Comparison of ENCODE assay signal across 1 cellular context in the genomic region with DNA sequence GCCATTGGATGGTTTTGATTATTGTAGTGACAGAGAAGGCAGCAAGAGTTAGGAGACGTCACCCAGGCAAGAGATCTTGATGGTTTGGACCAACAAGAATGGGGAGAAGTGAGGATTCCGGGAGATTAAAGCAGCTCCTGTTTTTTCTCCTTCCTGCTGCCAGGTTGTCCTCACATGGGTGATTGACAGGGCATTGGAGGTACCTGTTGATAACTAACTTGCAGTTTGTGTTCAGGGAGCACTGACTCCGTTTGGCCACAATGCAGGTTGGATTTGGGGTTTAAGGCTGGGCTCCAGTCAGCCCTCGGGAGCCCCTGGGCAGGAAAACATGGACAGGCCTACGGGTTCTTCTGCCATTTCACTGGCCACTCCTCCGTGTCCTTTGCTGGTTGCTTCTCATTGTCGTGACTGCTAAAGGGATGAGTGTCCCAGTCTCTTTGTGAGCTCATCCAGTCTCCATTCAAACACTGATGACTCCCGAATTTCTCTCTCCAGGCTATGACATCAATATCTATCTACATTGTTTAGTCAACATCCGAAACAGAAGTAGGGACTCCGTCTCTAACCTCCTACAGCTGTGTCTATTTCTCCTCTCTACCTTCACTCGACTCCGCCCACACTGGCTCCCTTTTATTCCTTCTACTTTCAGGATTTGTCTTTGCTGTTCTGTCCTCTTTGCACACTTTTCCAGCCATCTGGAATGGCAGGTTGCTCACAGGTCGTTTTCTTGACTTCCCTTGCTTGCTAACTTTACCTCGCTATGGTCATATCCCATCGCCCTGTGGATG.
TF ChIP-seq lines count a peak whose summit lies in the region.

No MANE protein-coding gene starts in this region.

TF ChIP-seq in GM23338, 12 proteins besides CTCF, POLR2A, EP300 and RAD21:
- no peak for TF ChIP-seq ZNF462 (CRISPR knock-in tag; IDR thresholded peaks at IDR 0.05)
- TF ChIP-seq ZNF114 (CRISPR knock-in tag; IDR thresholded peaks at IDR 0.05) = no peak
- no peak for TF ChIP-seq ZNF331 (CRISPR knock-in tag; IDR thresholded peaks at IDR 0.05; ENCODE audit: low read depth)
- TF ChIP-seq POLR2AphosphoS5 (IDR thresholded peaks at IDR 0.05; ENCODE audit: low read depth) = no peak
- TF ChIP-seq, protein P1, sequence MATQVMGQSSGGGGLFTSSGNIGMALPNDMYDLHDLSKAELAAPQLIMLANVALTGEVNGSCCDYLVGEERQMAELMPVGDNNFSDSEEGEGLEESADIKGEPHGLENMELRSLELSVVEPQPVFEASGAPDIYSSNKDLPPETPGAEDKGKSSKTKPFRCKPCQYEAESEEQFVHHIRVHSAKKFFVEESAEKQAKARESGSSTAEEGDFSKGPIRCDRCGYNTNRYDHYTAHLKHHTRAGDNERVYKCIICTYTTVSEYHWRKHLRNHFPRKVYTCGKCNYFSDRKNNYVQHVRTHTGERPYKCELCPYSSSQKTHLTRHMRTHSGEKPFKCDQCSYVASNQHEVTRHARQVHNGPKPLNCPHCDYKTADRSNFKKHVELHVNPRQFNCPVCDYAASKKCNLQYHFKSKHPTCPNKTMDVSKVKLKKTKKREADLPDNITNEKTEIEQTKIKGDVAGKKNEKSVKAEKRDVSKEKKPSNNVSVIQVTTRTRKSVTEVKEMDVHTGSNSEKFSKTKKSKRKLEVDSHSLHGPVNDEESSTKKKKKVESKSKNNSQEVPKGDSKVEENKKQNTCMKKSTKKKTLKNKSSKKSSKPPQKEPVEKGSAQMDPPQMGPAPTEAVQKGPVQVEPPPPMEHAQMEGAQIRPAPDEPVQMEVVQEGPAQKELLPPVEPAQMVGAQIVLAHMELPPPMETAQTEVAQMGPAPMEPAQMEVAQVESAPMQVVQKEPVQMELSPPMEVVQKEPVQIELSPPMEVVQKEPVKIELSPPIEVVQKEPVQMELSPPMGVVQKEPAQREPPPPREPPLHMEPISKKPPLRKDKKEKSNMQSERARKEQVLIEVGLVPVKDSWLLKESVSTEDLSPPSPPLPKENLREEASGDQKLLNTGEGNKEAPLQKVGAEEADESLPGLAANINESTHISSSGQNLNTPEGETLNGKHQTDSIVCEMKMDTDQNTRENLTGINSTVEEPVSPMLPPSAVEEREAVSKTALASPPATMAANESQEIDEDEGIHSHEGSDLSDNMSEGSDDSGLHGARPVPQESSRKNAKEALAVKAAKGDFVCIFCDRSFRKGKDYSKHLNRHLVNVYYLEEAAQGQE (IDR thresholded peaks at IDR 0.05; ENCODE audit: unreplicated experiment) = no peak
- TF ChIP-seq JUNB (IDR thresholded peaks at IDR 0.05; ENCODE audit: unreplicated experiment) = no peak
- no peak for TF ChIP-seq NANOG (IDR thresholded peaks at IDR 0.05; ENCODE audit: borderline replicate concordance)
- TF ChIP-seq CREB1 (CRISPR knock-in tag; IDR thresholded peaks at IDR 0.05; ENCODE audit: low read depth) = no peak
- TF ChIP-seq EZH2 (IDR thresholded peaks at IDR 0.05; ENCODE audit: low read depth, unreplicated experiment) = no peak
- no peak for TF ChIP-seq EZH2phosphoT487 (IDR thresholded peaks at IDR 0.05; ENCODE audit: unreplicated experiment)
- TF ChIP-seq STAT1 (IDR thresholded peaks at IDR 0.05; ENCODE audit: unreplicated experiment) = no peak
- no peak for TF ChIP-seq ETS1 (IDR thresholded peaks at IDR 0.05)
